ENCODE assay signal across 8 cellular contexts in the genomic region with DNA sequence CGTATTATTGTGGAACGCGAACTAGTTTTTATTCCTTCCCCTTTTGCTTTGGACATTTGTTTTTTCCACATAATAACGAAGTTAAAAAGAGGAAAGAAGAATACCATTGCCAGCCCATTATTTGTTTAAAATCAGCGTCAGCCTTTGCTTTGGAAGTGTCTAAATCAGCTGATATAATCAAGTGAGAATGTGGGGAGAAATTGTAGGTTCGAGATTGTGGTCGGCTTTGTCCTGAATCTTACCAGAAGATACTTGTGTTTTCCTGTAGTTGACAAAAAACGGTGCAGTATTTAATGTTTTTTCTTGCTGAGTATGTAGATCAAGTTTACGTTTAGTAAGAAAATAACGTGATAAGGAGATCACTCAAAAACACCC. TPM values are rescaled to one million over a fixed set of nuclear protein-coding genes. Genes with fewer than 3 reads are reported as not detected.
DNase-seq lines count a peak whose midpoint lies in the region; ATAC-seq and TF ChIP-seq lines count a peak whose summit lies in the region.

No MANE protein-coding gene starts in this region.

- H3K27me3 ChIP-seq in skeletal muscle satellite cell (ENCODE audit: control insufficient read depth, insufficient read depth, low read length): no peaks in the 10 kb centered on the region

- peak overlapping the region; percentile 82 for H3K4me2 ChIP-seq in skeletal muscle satellite cell (ENCODE audit: low read length)

- no peaks in the 10 kb centered on the region for H3K36me3 ChIP-seq in skeletal muscle satellite cell (ENCODE audit: insufficient read depth, low read length)

- H3K4me1 ChIP-seq in skeletal muscle satellite cell (ENCODE audit: control insufficient read depth, insufficient read depth, low read length): peaks cover 14% of the 10 kb centered on the region

- ATAC-seq in activated T-helper 17 cell treated with anti-CD3 and anti-CD28 coated beads, Interleukin-2, amount 50 U/mL, for 72 hours (replicated peaks): no peak
- no peak for ATAC-seq in HG03460 (IDR thresholded peaks at IDR 0.05; ENCODE audit: unreplicated experiment)

- no peaks in the 10 kb centered on the region for H3K27me3 Mint-ChIP-seq in CD14-positive monocyte (ENCODE audit: low read depth in 3 of 3)
- H3K27me3 Mint-ChIP-seq in activated T-helper 17 cell treated with anti-CD3 and anti-CD28 coated beads, Interleukin-2, amount 50 U/mL, for 72 hours: no peaks in the 10 kb centered on the region

- peak overlapping the region; percentile 79 for H3K4me3 ChIP-seq in skeletal muscle satellite cell (ENCODE audit: low read length)

- intact Hi-C loops in CD14-positive monocyte (cut with micrococcal nuclease): loop anchor here in 1 of 2 donors (10.0 kb wide), 1 partner anchor 843 kb away; the partner anchor contains the start of gene ADM

- H3K4me3 Mint-ChIP-seq in CD14-positive monocyte: peak overlapping the region; percentile 91 to 94
- H3K4me3 Mint-ChIP-seq in activated T-helper 17 cell treated with anti-CD3 and anti-CD28 coated beads, Interleukin-2, amount 50 U/mL, for 72 hours: peak overlapping the region; percentile 99

- H3K9me3 Mint-ChIP-seq in CD14-positive monocyte: peaks cover 0 to 2% (median 0%) of the 10 kb centered on the region in 7 donors
- no peaks in the 10 kb centered on the region for H3K9me3 Mint-ChIP-seq in activated T-helper 17 cell treated with anti-CD3 and anti-CD28 coated beads, Interleukin-2, amount 50 U/mL, for 72 hours

- peak overlapping the region; percentile 100 for H3K9ac ChIP-seq in skeletal muscle satellite cell (ENCODE audit: low read depth, low read length)

- H3K27ac Mint-ChIP-seq in CD14-positive monocyte: peak overlapping the region; percentile 86 to 98 (median 96)
- H3K27ac Mint-ChIP-seq in activated T-helper 17 cell treated with anti-CD3 and anti-CD28 coated beads, Interleukin-2, amount 50 U/mL, for 72 hours: peak overlapping the region; percentile 99

- TF ChIP-seq CTCF in CD14-positive monocyte (IDR thresholded peaks at IDR 0.05): no peak

- peaks cover 28% of the 10 kb centered on the region for H3K4me1 Mint-ChIP-seq in CD14-positive monocyte
- peaks cover 22% of the 10 kb centered on the region for H3K4me1 Mint-ChIP-seq in activated T-helper 17 cell treated with anti-CD3 and anti-CD28 coated beads, Interleukin-2, amount 50 U/mL, for 72 hours

- DNase-seq in CD14-positive monocyte (ENCODE audit: low spot score) (no peak), HT-29 (ENCODE audit: low spot score) (peak; percentile 68), hepatic stellate cell (ENCODE audit: low spot score) (peak; percentile 14), NCI-H774 (lab: John Stamatoyannopoulos, UW) (no peak), NCI-H187 treated with DMSO at 0.1 percent for 48 hours (lab: John Stamatoyannopoulos, UW) (no peak)

- peaks cover 5 to 13% of the 10 kb centered on the region in 2 donors for H3K36me3 Mint-ChIP-seq in CD14-positive monocyte
- peaks cover 43% of the 10 kb centered on the region for H3K36me3 Mint-ChIP-seq in activated T-helper 17 cell treated with anti-CD3 and anti-CD28 coated beads, Interleukin-2, amount 50 U/mL, for 72 hours (ENCODE audit: low read depth)

- H3K9me3 ChIP-seq in skeletal muscle satellite cell (replicated peaks; ENCODE audit: low read length): no peaks in the 10 kb centered on the region

RNA-seq across cellular contexts. Expression of gene ZNF143, which starts 0.9 kb away (rescaled TPM):
- 10 to 100 TPM; 26.8 to 30.5 TPM for polyA plus RNA-seq in CD14-positive monocyte
- 21.1 and 26.7 TPM in 2 replicates for total RNA-seq in HT-29 (2014; rRNA removed; shearing (Covaris generic))
- 10 to 100 TPM; 53.8 to 54.2 TPM for total RNA-seq in activated T-helper 17 cell treated with anti-CD3 and anti-CD28 coated beads, Interleukin-2, amount 50 U/mL, for 72 hours
- total RNA-seq in skeletal muscle satellite cell (2012; rRNA removed): 14.0 and 14.4 TPM in 2 replicates

Comparison
In these comparisons a context has a peak if more than half of its experiments do, and no peak if none do; other contexts are left out.
1. DNase-seq: peak in HT-29 (single experiment) and hepatic stellate cell (single experiment); none in CD14-positive monocyte (single experiment), NCI-H774 (single experiment) and NCI-H187 treated with DMSO at 0.1 percent for 48 hours (single experiment).